8 cellular contexts compared by ENCODE assay signal in the genomic region with DNA sequence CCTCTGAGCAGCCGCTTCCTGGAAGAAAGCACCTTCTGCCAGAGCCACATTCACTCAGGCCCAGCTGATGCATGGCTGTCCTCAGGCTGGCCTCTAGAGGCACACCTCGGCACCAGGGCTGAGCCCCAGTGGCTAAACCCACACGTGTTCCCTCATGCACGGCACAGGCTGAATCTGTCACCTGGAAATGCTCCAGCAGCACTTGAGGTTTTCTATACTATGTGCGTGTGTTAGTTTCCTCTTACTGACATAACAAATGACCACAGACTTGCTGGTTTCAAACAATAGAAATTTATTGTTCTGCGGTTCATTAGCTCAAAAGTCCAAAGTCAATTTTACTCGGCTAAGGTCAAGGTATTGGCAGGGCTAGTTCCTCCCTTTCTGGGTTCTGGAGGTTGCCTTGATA.
A peak's percentile ranks its signal among the peaks of the same experiment; 100 is the strongest.
DNase-seq lines count a peak whose midpoint lies in the region; ATAC-seq and TF ChIP-seq lines count a peak whose summit lies in the region.

No MANE protein-coding gene starts in this region.

- no peak overlapping the region for H3K27ac ChIP-seq in tibial nerve

- 34 to 41% methylated on average over 7 of the region's 7 CpGs for WGBS in tibial nerve, 2 donors

- ATAC-seq in GM19438 (IDR thresholded peaks at IDR 0.05; ENCODE audit: low read depth, unreplicated experiment) (peak; percentile 85), HG03175 (IDR thresholded peaks at IDR 0.05; ENCODE audit: unreplicated experiment) (peak; percentile 99)

- H3K4me1 ChIP-seq in tibial nerve, result peaks cover 0 to 7% (median 1%) of the 10 kb centered on the region in 4 donors

- TF ChIP-seq EP300 in tibial nerve (IDR thresholded peaks at IDR 0.05), result no peak

- H3K9me3 ChIP-seq in tibial nerve, result no peaks in the 10 kb centered on the region

- no peak for TF ChIP-seq POLR2A in tibial nerve (IDR thresholded peaks at IDR 0.05)

- no peak overlapping the region for H3K4me3 ChIP-seq in tibial nerve

- no peak for TF ChIP-seq CTCF in tibial nerve (IDR thresholded peaks at IDR 0.05)

- no peaks in the 10 kb centered on the region for H3K27me3 ChIP-seq in tibial nerve

- no peaks in the 10 kb centered on the region for H3K36me3 ChIP-seq in tibial nerve

- DNase-seq in SKM-1 treated with dmso at 0.1 percent for 144 hours (lab: John Stamatoyannopoulos, UW; ENCODE audit: unreplicated experiment), result peak; percentile 25
- DNase-seq in SKM-1 (lab: John Stamatoyannopoulos, UW; ENCODE audit: unreplicated experiment), result no peak
- DNase-seq in RKO (ENCODE audit: low spot score), result peak; percentile 52
- DNase-seq in glomerular visceral epithelial cell (ENCODE audit: extremely low spot score), result peak; percentile 96
- DNase-seq in tibial nerve (ENCODE audit: low spot score in 2 of 2), result no peak
- no peak for DNase-seq in cerebellum (ENCODE audit: low spot score)

Comparison
In these comparisons a context has a peak if more than half of its experiments do, and no peak if none do; other contexts are left out.
1. DNase-seq: peak in SKM-1 treated with dmso at 0.1 percent for 144 hours (single experiment), RKO (single experiment) and glomerular visceral epithelial cell (single experiment); none in SKM-1 (single experiment), tibial nerve (0 of 2) and cerebellum (single experiment).